ENCODE assay signal across 2 cellular contexts in genomic region chr21:38089763-38090046, GRCh38.
TF ChIP-seq lines count a peak whose summit lies in the region.

No MANE protein-coding gene starts in this region.

TF ChIP-seq in GM23338, 12 proteins besides CTCF, POLR2A, EP300 and RAD21 (continued from another document):
- TF ChIP-seq ZNF462 (CRISPR knock-in tag; IDR thresholded peaks at IDR 0.05) (no peak), EZH2 (IDR thresholded peaks at IDR 0.05; ENCODE audit: low read depth, unreplicated experiment) (no peak), ZNF114 (CRISPR knock-in tag; IDR thresholded peaks at IDR 0.05) (no peak), NANOG (IDR thresholded peaks at IDR 0.05; ENCODE audit: borderline replicate concordance) (no peak), EZH2phosphoT487 (IDR thresholded peaks at IDR 0.05; ENCODE audit: unreplicated experiment) (no peak), REST (IDR thresholded peaks at IDR 0.05; ENCODE audit: unreplicated experiment) (no peak)
TF ChIP-seq in GM23338: peak in this region for 0.

TF ChIP-seq in K562, 482 proteins besides CTCF, POLR2A, EP300 and RAD21 (continued from another document and continues in another):
- TF ChIP-seq CHAMP1 (IDR thresholded peaks at IDR 0.05) (peak; percentile 70), ZNF175 (CRISPR knock-in tag; IDR thresholded peaks at IDR 0.05; ENCODE audit: low read depth) (peak; percentile 62; the same call in 1 of the 2 replicates), JUND (IDR thresholded peaks at IDR 0.05; ENCODE audit: borderline replicate concordance, low read depth, low read length) (peak; percentile 46; the same call in 1 of the 2 replicates), JUND (tag; IDR thresholded peaks at IDR 0.05; ENCODE audit: borderline replicate concordance, low read depth, low read length) (no peak; the same call in 2 of the 3 replicates), SOX6 (IDR thresholded peaks at IDR 0.05) (peak; percentile 88), MYC (IDR thresholded peaks at IDR 0.05; ENCODE audit: low read depth, low read length) (peak; percentile 26; the same call in 1 of the 2 replicates), MYC (CRISPR knock-in tag; IDR thresholded peaks at IDR 0.05; ENCODE audit: borderline replicate concordance, low read depth) (no peak), MNT (conservative IDR thresholded peaks at IDR 0.05) (peak in 1 of 2 experiments; percentile 16; a peak in 1 of 4 replicates), LEF1 (IDR thresholded peaks at IDR 0.05) (peak; percentile 70), CSDE1 (IDR thresholded peaks at IDR 0.05) (0 out of 4 replicates have a peak, but pooled peaks of 1 of the 2 experiments have one; percentile 24), ZNF668 (CRISPR knock-in tag; IDR thresholded peaks at IDR 0.05) (no peak), KDM1A (IDR thresholded peaks at IDR 0.05) (peak; percentile 67 to 79), ETV5 (CRISPR knock-in tag; IDR thresholded peaks at IDR 0.05; ENCODE audit: low read depth) (peak; percentile 56; the same call in 1 of the 2 replicates), ELK3 (CRISPR knock-in tag; IDR thresholded peaks at IDR 0.05) (no peak), MYNN (IDR thresholded peaks at IDR 0.05) (0 out of 2 replicates have a peak, but pooled peaks have one; percentile 45), MYNN (CRISPR knock-in tag; IDR thresholded peaks at IDR 0.05) (no peak), CREM (IDR thresholded peaks at IDR 0.05; ENCODE audit: low read depth) (peak; percentile 57; the same call in 1 of the 2 replicates), CBX3 (IDR thresholded peaks at IDR 0.05; ENCODE audit: borderline replicate concordance in 1 of 2, low read length in 2 of 2) (0 out of 3 replicates have a peak, but pooled peaks of 1 of the 2 experiments have one; percentile 46), MCM7 (IDR thresholded peaks at IDR 0.05) (no peak), HDAC3 (IDR thresholded peaks at IDR 0.05; ENCODE audit: borderline replicate concordance, partially characterized antibody) (peak; percentile 67), GATAD2A (IDR thresholded peaks at IDR 0.05) (peak; percentile 16; the same call in 1 of the 2 replicates), FOXM1 (IDR thresholded peaks at IDR 0.05; ENCODE audit: low read depth) (peak; percentile 63), FOXM1 (CRISPR knock-in tag; IDR thresholded peaks at IDR 0.05; ENCODE audit: low read depth) (no peak), IFI16 (CRISPR knock-in tag; IDR thresholded peaks at IDR 0.05) (no peak), PKNOX1 (IDR thresholded peaks at IDR 0.05) (peak; percentile 78), GATAD2B (IDR thresholded peaks at IDR 0.05; ENCODE audit: borderline replicate concordance) (0 out of 2 replicates have a peak, but pooled peaks have one; percentile 33), SNRNP70 (optimal IDR thresholded peaks at IDR 0.05; ENCODE audit: low read depth, low read length) (no peak), FOXA1 (IDR thresholded peaks at IDR 0.05; ENCODE audit: borderline replicate concordance) (no peak), DPF2 (IDR thresholded peaks at IDR 0.05) (peak; percentile 96), SMAD1 (IDR thresholded peaks at IDR 0.05; ENCODE audit: low read depth, low read length, partially characterized antibody) (no peak), MBD2 (IDR thresholded peaks at IDR 0.05; ENCODE audit: borderline replicate concordance, low read depth) (no peak), PBX2 (CRISPR knock-in tag; IDR thresholded peaks at IDR 0.05; ENCODE audit: low read depth) (no peak), PBX2 (tag; conservative IDR thresholded peaks at IDR 0.05; ENCODE audit: low read depth) (peak; percentile 90), MTA1 (IDR thresholded peaks at IDR 0.05; ENCODE audit: borderline replicate concordance) (0 out of 2 replicates have a peak, but pooled peaks have one; percentile 6), CBX8 (IDR thresholded peaks at IDR 0.05; ENCODE audit: borderline replicate concordance, extremely low read depth, low read depth, low read length, poor library complexity, severe bottlenecking) (no peak), ZNF561 (CRISPR knock-in tag; conservative IDR thresholded peaks at IDR 0.05) (no peak), ZNF316 (IDR thresholded peaks at IDR 0.05) (peak; percentile 46), CC2D1A (IDR thresholded peaks at IDR 0.05) (peak; percentile 46; the same call in 1 of the 2 replicates), ZNF592 (IDR thresholded peaks at IDR 0.05) (0 out of 2 replicates have a peak, but pooled peaks have one; percentile 27), EHMT2 (IDR thresholded peaks at IDR 0.05) (peak; percentile 18; the same call in 1 of the 2 replicates), ZFP36 (IDR thresholded peaks at IDR 0.05; ENCODE audit: low read depth, low read length, partially characterized antibody) (no peak), ZNF79 (CRISPR knock-in tag; IDR thresholded peaks at IDR 0.05; ENCODE audit: low read depth) (no peak), CREB1 (IDR thresholded peaks at IDR 0.05) (no peak), CREB1 (CRISPR knock-in tag; IDR thresholded peaks at IDR 0.05) (no peak), PRDM10 (IDR thresholded peaks at IDR 0.05; ENCODE audit: partially characterized antibody) (peak; percentile 40), FOXK1 (CRISPR knock-in tag; IDR thresholded peaks at IDR 0.05; ENCODE audit: borderline replicate concordance) (no peak), CBFA2T2 (conservative IDR thresholded peaks at IDR 0.05) (peak; percentile 91), TCF3 (CRISPR knock-in tag; IDR thresholded peaks at IDR 0.05) (peak; percentile 96), ZKSCAN1 (IDR thresholded peaks at IDR 0.05; ENCODE audit: low read depth, low read length) (peak; percentile 67), LCOR (CRISPR knock-in tag; IDR thresholded peaks at IDR 0.05) (0 out of 2 replicates have a peak, but pooled peaks have one; percentile 22)
